8 cellular contexts compared by ENCODE assay signal in genomic region chr1:30929135-30929889, GRCh38. TPM values are rescaled to one million over a fixed set of nuclear protein-coding genes. Genes with fewer than 3 reads are reported as not detected.
DNase-seq lines count a peak whose midpoint lies in the region; ATAC-seq and TF ChIP-seq lines count a peak whose summit lies in the region.

No MANE protein-coding gene starts in this region.

- no peaks in the 10 kb centered on the region for H3K9me3 Mint-ChIP-seq in activated CD8-positive, alpha-beta T cell treated with anti-CD3 and anti-CD28 coated beads, Interleukin-2, amount 10 ng/mL, durations not matched to agents 7 days and 5 days (ENCODE audit: insufficient read depth)
- H3K9me3 Mint-ChIP-seq in nephron, result no peaks in the 10 kb centered on the region

- BruUV-seq in A673 (replicated peaks; lab: Mats Ljungman, UMichigan), result no TSS peak

- peak overlapping the region; percentile 55 for H3K27ac Mint-ChIP-seq in activated CD8-positive, alpha-beta T cell treated with anti-CD3 and anti-CD28 coated beads, Interleukin-2, amount 10 ng/mL, durations not matched to agents 7 days and 5 days
- H3K27ac Mint-ChIP-seq in nephron, result peak overlapping the region; percentile 53 to 75 (median 68)

- TF ChIP-seq CTCF in A673 (conservative IDR thresholded peaks at IDR 0.05; ENCODE audit: low read depth, low read length) (peak; percentile 75), GM12874 (IDR thresholded peaks at IDR 0.05; ENCODE audit: insufficient read depth, low read depth, low read length) (peak; percentile 73), nephron (IDR thresholded peaks at IDR 0.05; ENCODE audit: unreplicated experiment in 3 of 3) (peak; percentile 63 to 75 (median 73))

- intact Hi-C loops in A673 (cut with micrococcal nuclease; ENCODE audit: unreplicated experiment), result loop anchor here (5.0 kb wide), 1 partner anchor 212 kb away; no protein-coding TSS in a partner anchor

- no peaks in the 10 kb centered on the region for H3K27me3 ChIP-seq in A673 (replicated peaks; ENCODE audit: insufficient read depth, low read depth, low read length, poor library complexity)

- POLR2A ChIA-PET in A673 (lab: Charles Lee; ENCODE audit: low non-redundant PET), result no interaction called here
- POLR2A ChIA-PET in activated CD8-positive, alpha-beta T cell treated with anti-CD3 and anti-CD28 coated beads, Interleukin-2, amount 10 ng/mL, durations not matched to agents 7 days and 5 days (lab: Charles Lee), result interaction anchor here (1.1 kb wide), 1 partner anchor 14 kb away, joined by 3 read pairs; no protein-coding TSS in a partner anchor

- H3K4me3 ChIP-seq in A673 (ENCODE audit: low read depth, low read length, poor library complexity, severe bottlenecking), result no peak overlapping the region

- no peaks in the 10 kb centered on the region for H3K27me3 Mint-ChIP-seq in activated CD8-positive, alpha-beta T cell treated with anti-CD3 and anti-CD28 coated beads, Interleukin-2, amount 10 ng/mL, durations not matched to agents 7 days and 5 days (ENCODE audit: low read depth)
- H3K27me3 Mint-ChIP-seq in nephron (ENCODE audit: low read depth), result no peaks in the 10 kb centered on the region

- no peaks in the 10 kb centered on the region for H3K4me1 ChIP-seq in A673 (ENCODE audit: insufficient read depth, low read length, poor library complexity, severe bottlenecking)

- peaks cover 26% of the 10 kb centered on the region for H3K36me3 ChIP-seq in A673 (ENCODE audit: insufficient read depth, low read length, poor library complexity, severe bottlenecking)

- peak; percentile 61 for DNase-seq in A673 (ENCODE audit: low spot score)
- DNase-seq in NCI-H345 (lab: John Stamatoyannopoulos, UW), result peak; percentile 33
- DNase-seq in activated CD8-positive, alpha-beta T cell treated with anti-CD3 and anti-CD28 coated beads, Interleukin-2, amount 10 ng/mL, durations not matched to agents 7 days and 5 days, result peak; percentile 68
- no peak for DNase-seq in medulla oblongata (ENCODE audit: extremely low spot score)
- DNase-seq in ecto neural progenitor cell (ENCODE audit: low spot score), result no peak

- no peak overlapping the region for H3K4me3 Mint-ChIP-seq in activated CD8-positive, alpha-beta T cell treated with anti-CD3 and anti-CD28 coated beads, Interleukin-2, amount 10 ng/mL, durations not matched to agents 7 days and 5 days
- H3K4me3 Mint-ChIP-seq in nephron, result no peak overlapping the region

- no peaks in the 10 kb centered on the region for H3K9me3 ChIP-seq in A673 (ENCODE audit: low read depth, low read length, poor library complexity, severe bottlenecking)

- no peak overlapping the region for H3K27ac ChIP-seq in A673 (ENCODE audit: low read depth, low read length, poor library complexity, severe bottlenecking)

- ATAC-seq in activated CD8-positive, alpha-beta T cell treated with anti-CD3 and anti-CD28 coated beads, Interleukin-2, amount 10 ng/mL, durations not matched to agents 7 days and 5 days, result peak; percentile 76
- peak; percentile 75 for ATAC-seq in esophagus mucosa

- CTCF ChIA-PET in A673 (lab: Charles Lee), result interaction anchor here (0.9 to 1.9 kb wide), 3 partner anchors 128 to 209 kb away, joined by 6 to 14 read pairs (median 10); no protein-coding TSS in a partner anchor
- CTCF ChIA-PET in activated CD8-positive, alpha-beta T cell treated with anti-CD3 and anti-CD28 coated beads, Interleukin-2, amount 10 ng/mL, durations not matched to agents 7 days and 5 days (lab: Charles Lee), result interaction anchor here (0.7 to 7.7 kb wide), 22 partner anchors 9 to 211 kb away, joined by 3 to 81 read pairs (median 4); no protein-coding TSS in a partner anchor

- H3K4me1 Mint-ChIP-seq in activated CD8-positive, alpha-beta T cell treated with anti-CD3 and anti-CD28 coated beads, Interleukin-2, amount 10 ng/mL, durations not matched to agents 7 days and 5 days (ENCODE audit: low read depth), result peaks cover 8% of the 10 kb centered on the region
- peaks cover 36% of the 10 kb centered on the region for H3K4me1 Mint-ChIP-seq in nephron

- H3K36me3 Mint-ChIP-seq in activated CD8-positive, alpha-beta T cell treated with anti-CD3 and anti-CD28 coated beads, Interleukin-2, amount 10 ng/mL, durations not matched to agents 7 days and 5 days (ENCODE audit: low read depth), result peaks cover 18% of the 10 kb centered on the region
- peaks cover 35% of the 10 kb centered on the region for H3K36me3 Mint-ChIP-seq in nephron (ENCODE audit: low read depth)

RNA-seq across cellular contexts. Expression of gene SDC3, which starts 20.8 kb away (rescaled TPM):
- total RNA-seq in A673 (2021) (7.7 and 11.6 TPM in 2 replicates), esophagus mucosa (3.3 TPM)
- total RNA-seq in activated CD8-positive, alpha-beta T cell treated with anti-CD3 and anti-CD28 coated beads, Interleukin-2, amount 10 ng/mL, durations not matched to agents 7 days and 5 days, result not detected

Comparison
In these comparisons a context has a peak if more than half of its experiments do, and no peak if none do; other contexts are left out.
1. DNase-seq: peak in A673 (single experiment), NCI-H345 (single experiment) and activated CD8-positive, alpha-beta T cell treated with anti-CD3 and anti-CD28 coated beads, Interleukin-2, amount 10 ng/mL, durations not matched to agents 7 days and 5 days (single experiment); none in medulla oblongata (single experiment) and ecto neural progenitor cell (single experiment).
2. Peak in every context shown above with its lines, with median percentiles within 50 percentile points of each other: CTCF ChIP-seq.